In genomic region chr4:155377281-155377680, GRCh38 we compare ENCODE assay signal across 9 cellular contexts. TPM values are rescaled to one million over a fixed set of nuclear protein-coding genes. Genes with fewer than 3 reads are reported as not detected.
DNase-seq lines count a peak whose midpoint lies in the region; ATAC-seq and TF ChIP-seq lines count a peak whose summit lies in the region.
"Had no signal": no experiment of that assay in that cellular context is flagged by ENCODE, and none has a peak within 500 bp of the region (broad histone marks: within the 10 kb centered on the region; RNA-seq: fewer than 3 reads in every experiment).

No MANE protein-coding gene starts in this region.

- POLR2A ChIA-PET in activated naive CD8-positive, alpha-beta T cell treated with anti-CD3 and anti-CD28 coated beads, Interleukin-2, amount 10 ng/mL, durations not matched to agents 7 days and 5 days (lab: Charles Lee) = no interaction called here

- DNase-seq in HFFc6 = no peak
- DNase-seq in activated naive CD8-positive, alpha-beta T cell treated with anti-CD3 and anti-CD28 coated beads, Interleukin-2, amount 10 ng/mL, durations not matched to agents 7 days and 5 days = no peak
- DNase-seq in left kidney (ENCODE audit: low read depth, low spot score) = peak; percentile 18
- DNase-seq in HK-2 (ENCODE audit: unreplicated experiment) = no peak
- no peak for DNase-seq in iPS-NIHi11 (ENCODE audit: low spot score)
- no peak for DNase-seq in stimulated activated CD4-positive, alpha-beta T cell treated with anti-CD3 and anti-CD28 coated beads, Interleukin-1b, Interleukin-23, amount 100 ng/mL, for 48 hours

- no peaks in the 10 kb centered on the region for H3K36me3 Mint-ChIP-seq in HFFc6 (ENCODE audit: low read depth)
- H3K36me3 Mint-ChIP-seq in activated naive CD8-positive, alpha-beta T cell treated with anti-CD3 and anti-CD28 coated beads, Interleukin-2, amount 10 ng/mL, durations not matched to agents 7 days and 5 days = no peaks in the 10 kb centered on the region

- peak overlapping the region; percentile 86 for H3K4me3 Mint-ChIP-seq in HFFc6
- H3K4me3 Mint-ChIP-seq in activated naive CD8-positive, alpha-beta T cell treated with anti-CD3 and anti-CD28 coated beads, Interleukin-2, amount 10 ng/mL, durations not matched to agents 7 days and 5 days = peak overlapping the region; percentile 89

- ATAC-seq in activated naive CD8-positive, alpha-beta T cell treated with anti-CD3 and anti-CD28 coated beads, Interleukin-2, amount 10 ng/mL, durations not matched to agents 7 days and 5 days (ENCODE audit: low read depth) = no peak
- ATAC-seq in GM18511 (IDR thresholded peaks at IDR 0.05; ENCODE audit: unreplicated experiment) = no peak

- peak overlapping the region; percentile 72 for H3K27ac ChIP-seq in 22Rv1
- H3K27ac ChIP-seq: neutrophil had no signal

- peak overlapping the region; percentile 54; the same call in 1 of the 2 replicates for H3K27ac Mint-ChIP-seq in HFFc6
- H3K27ac Mint-ChIP-seq in activated naive CD8-positive, alpha-beta T cell treated with anti-CD3 and anti-CD28 coated beads, Interleukin-2, amount 10 ng/mL, durations not matched to agents 7 days and 5 days = no peak overlapping the region

- H3K27me3 Mint-ChIP-seq in HFFc6 (ENCODE audit: insufficient read depth) = peaks cover 2% of the 10 kb centered on the region; the same call in 1 of the 2 replicates
- H3K27me3 Mint-ChIP-seq in activated naive CD8-positive, alpha-beta T cell treated with anti-CD3 and anti-CD28 coated beads, Interleukin-2, amount 10 ng/mL, durations not matched to agents 7 days and 5 days = no peaks in the 10 kb centered on the region

- peaks cover 20% of the 10 kb centered on the region for H3K4me1 Mint-ChIP-seq in HFFc6 (ENCODE audit: low read depth)
- peaks cover 11% of the 10 kb centered on the region for H3K4me1 Mint-ChIP-seq in activated naive CD8-positive, alpha-beta T cell treated with anti-CD3 and anti-CD28 coated beads, Interleukin-2, amount 10 ng/mL, durations not matched to agents 7 days and 5 days

- TF ChIP-seq CTCF in 22Rv1 (IDR thresholded peaks at IDR 0.05) = no peak
- no peak for TF ChIP-seq CTCF in HFFc6 (IDR thresholded peaks at IDR 0.05)

- no peaks in the 10 kb centered on the region for H3K9me3 Mint-ChIP-seq in HFFc6
- H3K9me3 Mint-ChIP-seq in activated naive CD8-positive, alpha-beta T cell treated with anti-CD3 and anti-CD28 coated beads, Interleukin-2, amount 10 ng/mL, durations not matched to agents 7 days and 5 days = no peaks in the 10 kb centered on the region

RNA-seq across cellular contexts. Expression of gene MAP9, which starts 0.5 kb away (rescaled TPM):
- total RNA-seq in HFFc6 (2021; fragmentation: NEBNext Ultra II Directional; extraction: Animal tissue kit (Norgen Biotek cat#: 25700)) = 10 to 100 TPM in 2 of 6 experiments, 1 to 10 TPM in 4; 5.9 to 12.1 (median 7.0) TPM
- 1 to 10 TPM; 6.3 to 6.7 TPM for total RNA-seq in activated naive CD8-positive, alpha-beta T cell treated with anti-CD3 and anti-CD28 coated beads, Interleukin-2, amount 10 ng/mL, durations not matched to agents 7 days and 5 days
